Comparison of ENCODE assay signal across 17 cellular contexts in genomic region chr6:12719017-12719416, GRCh38.
"Had no signal": no experiment of that assay in that cellular context is flagged by ENCODE, and none has a peak within 500 bp of the region (broad histone marks: within the 10 kb centered on the region; RNA-seq: fewer than 3 reads in every experiment).

No MANE protein-coding gene starts in this region.

- DNase-seq: colonic mucosa; dermis blood vessel endothelial cell; effector CD4-positive, alpha-beta T cell; foreskin melanocyte; head of caudate nucleus; kidney glomerular epithelial cell; mesendoderm; naive thymus-derived CD8-positive, alpha-beta T cell; psoas muscle; retina; right lobe of liver; stimulated activated naive CD8-positive, alpha-beta T cell treated with anti-CD3 and anti-CD28 coated beads, Interleukin-15, Interleukin-2, amounts not matched to agents 100 U/mL and 50 U/mL, for 24 hours; tibial artery; upper lobe of right lung had no signal

- H3K4me3 ChIP-seq: colonic mucosa, hepatocyte, psoas muscle, right lobe of liver, tibial artery, upper lobe of right lung, vagina had no signal

- H3K36me3 ChIP-seq: colonic mucosa, neutrophil, right lobe of liver, tibial artery, upper lobe of right lung, vagina had no signal

- H3K9me3 ChIP-seq: colonic mucosa, neutrophil, psoas muscle, right lobe of liver, tibial artery, upper lobe of right lung, vagina had no signal

- H3K27ac ChIP-seq: colonic mucosa, hepatocyte, neutrophil, psoas muscle, right lobe of liver, tibial artery, upper lobe of right lung, vagina had no signal

- H3K27me3 ChIP-seq: colonic mucosa, vagina had no signal
